Comparison of ENCODE assay signal across 14 cellular contexts in the genomic region with DNA sequence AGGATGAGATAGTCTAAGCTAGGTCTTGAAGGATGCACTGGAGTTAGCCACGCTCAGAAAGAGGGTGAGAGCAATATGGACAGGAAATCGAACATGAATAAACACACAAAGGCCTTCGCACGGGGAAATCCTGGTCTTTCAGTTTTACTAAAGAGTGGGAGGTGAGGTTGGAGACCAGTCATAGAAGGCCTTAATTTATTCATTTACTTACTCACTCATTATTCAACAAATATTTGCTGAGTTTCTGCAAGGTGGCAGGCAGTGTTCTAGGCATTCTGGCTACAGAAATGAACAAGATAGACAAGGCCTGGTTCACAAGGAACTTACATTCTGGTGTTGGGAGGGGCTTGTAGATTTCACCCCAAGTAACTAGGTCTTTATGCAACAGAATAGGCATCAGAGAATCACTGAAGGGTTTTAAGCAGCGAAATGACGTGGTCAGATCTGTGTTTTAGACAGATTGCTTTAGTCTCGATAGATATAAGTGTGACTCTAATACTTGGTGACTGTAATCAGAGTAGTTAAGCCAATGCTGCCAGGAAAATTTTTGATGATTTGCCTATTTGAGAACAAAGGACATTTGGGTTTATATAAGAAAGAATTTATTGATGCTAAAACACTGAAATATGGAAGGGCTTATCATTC.
DNase-seq lines count a peak whose midpoint lies in the region; ATAC-seq and TF ChIP-seq lines count a peak whose summit lies in the region.
"Had no signal": no experiment of that assay in that cellular context is flagged by ENCODE, and none has a peak within 500 bp of the region (broad histone marks: within the 10 kb centered on the region; RNA-seq: fewer than 3 reads in every experiment).

No MANE protein-coding gene starts in this region.

- BruUV-seq in Calu3 (replicated peaks; lab: Mats Ljungman, UMichigan) = no TSS peak

- DNase-seq in Calu3 (no peak), dorsolateral prefrontal cortex (no peak), putamen (ENCODE audit: low spot score) (no peak), islet precursor cell (no peak), GM19238 (ENCODE audit: insufficient read length, low spot score) (no peak)
- DNase-seq: activated gamma-delta T cell, IMR-90, NCI-H1436 treated with DMSO at 0.1 percent for 48 hours, NCI-H526 treated with DMSO at 0.1 percent for 48 hours, psoas muscle had no signal

- CTCF ChIA-PET in Calu3 (lab: Charles Lee) = no interaction called here

- peaks cover 0 to 66% (median 8%) of the 10 kb centered on the region in 45 donors for H3K27me3 ChIP-seq in dorsolateral prefrontal cortex

- no peak overlapping the region for H3K4me3 Mint-ChIP-seq in Calu3 (ENCODE audit: low read depth, unreplicated experiment)
- peak overlapping the region; percentile 58 for H3K4me3 Mint-ChIP-seq in activated T-helper 17 cell treated with anti-CD3 and anti-CD28 coated beads, Interleukin-2, amount 50 U/mL, for 72 hours

- H3K27ac ChIP-seq in dorsolateral prefrontal cortex = no peak overlapping the region
- H3K27ac ChIP-seq: C4-2B, psoas muscle had no signal

- H3K9me3 Mint-ChIP-seq in Calu3 (ENCODE audit: low read depth, unreplicated experiment) = no peaks in the 10 kb centered on the region
- H3K9me3 Mint-ChIP-seq in activated T-helper 17 cell treated with anti-CD3 and anti-CD28 coated beads, Interleukin-2, amount 50 U/mL, for 72 hours = no peaks in the 10 kb centered on the region

- H3K4me3 ChIP-seq in dorsolateral prefrontal cortex = no peak overlapping the region
- H3K4me3 ChIP-seq: psoas muscle had no signal

- no peaks in the 10 kb centered on the region for H3K27me3 Mint-ChIP-seq in Calu3 (ENCODE audit: unreplicated experiment)
- no peaks in the 10 kb centered on the region for H3K27me3 Mint-ChIP-seq in activated T-helper 17 cell treated with anti-CD3 and anti-CD28 coated beads, Interleukin-2, amount 50 U/mL, for 72 hours

- peak; percentile 68 for ATAC-seq in GM18867 (IDR thresholded peaks at IDR 0.05; ENCODE audit: unreplicated experiment)
- ATAC-seq in HG02973 (IDR thresholded peaks at IDR 0.05; ENCODE audit: unreplicated experiment) = peak; percentile 79
- ATAC-seq in activated T-helper 17 cell treated with anti-CD3 and anti-CD28 coated beads, Interleukin-2, amount 50 U/mL, for 72 hours (replicated peaks) = peak; percentile 97
- ATAC-seq: psoas muscle had no signal

- peaks cover 23% of the 10 kb centered on the region for H3K4me1 Mint-ChIP-seq in Calu3 (ENCODE audit: low read depth, unreplicated experiment)
- peaks cover 9% of the 10 kb centered on the region for H3K4me1 Mint-ChIP-seq in activated T-helper 17 cell treated with anti-CD3 and anti-CD28 coated beads, Interleukin-2, amount 50 U/mL, for 72 hours

- no peak for TF ChIP-seq CTCF in Calu3 (IDR thresholded peaks at IDR 0.05; ENCODE audit: unreplicated experiment)
- no peak for TF ChIP-seq CTCF in dorsolateral prefrontal cortex (IDR thresholded peaks at IDR 0.05 in 54 of 56, conservative IDR thresholded peaks at IDR 0.05 in 2 of 56; ENCODE audit: low read depth in 1 of 56, partially characterized antibody in 56 of 56)

- H3K27ac Mint-ChIP-seq in Calu3 (ENCODE audit: unreplicated experiment) = peak overlapping the region; percentile 72
- H3K27ac Mint-ChIP-seq in activated T-helper 17 cell treated with anti-CD3 and anti-CD28 coated beads, Interleukin-2, amount 50 U/mL, for 72 hours = peak overlapping the region; percentile 71

- intact Hi-C loops in Calu3 (cut with micrococcal nuclease; ENCODE audit: unreplicated experiment) (no loop called here), dorsolateral prefrontal cortex (cut with DNase I) (no loop called here)

- H3K36me3 Mint-ChIP-seq in Calu3 (ENCODE audit: insufficient read depth, unreplicated experiment) = no peaks in the 10 kb centered on the region
- no peaks in the 10 kb centered on the region for H3K36me3 Mint-ChIP-seq in activated T-helper 17 cell treated with anti-CD3 and anti-CD28 coated beads, Interleukin-2, amount 50 U/mL, for 72 hours (ENCODE audit: low read depth)
